24 cellular contexts compared by ENCODE assay signal in genomic region chr16:80038566-80038965, GRCh38.
DNase-seq lines count a peak whose midpoint lies in the region; ATAC-seq, FAIRE-seq and TF ChIP-seq lines count a peak whose summit lies in the region.
"Had no signal": no experiment of that assay in that cellular context is flagged by ENCODE, and none has a peak within 500 bp of the region (broad histone marks: within the 10 kb centered on the region; RNA-seq: fewer than 3 reads in every experiment).

No MANE protein-coding gene starts in this region.

- H3K27ac ChIP-seq in foreskin keratinocyte, result no peak overlapping the region
- H3K27ac ChIP-seq: A549; BLaER1 treated with 17β-estradiol and CSF1 and Interleukin-3, amounts not matched to agents 10 nM and 100 nM had no signal

- FAIRE-seq in bronchial epithelial cell (lab: Jason Lieb, UNC), result no peak
- FAIRE-seq: A549, D721Med, GM12891, GM18507, H54 had no signal

- ATAC-seq in foreskin keratinocyte, result peak; percentile 44
- ATAC-seq: A549, GM23338 had no signal

- no peaks in the 10 kb centered on the region for H3K27me3 ChIP-seq in bronchial epithelial cell (ENCODE audit: control insufficient read depth, insufficient read depth, low read length)
- no peaks in the 10 kb centered on the region for H3K27me3 ChIP-seq in foreskin keratinocyte
- H3K27me3 ChIP-seq: BE2C; BLaER1 treated with 17β-estradiol and CSF1 and Interleukin-3, amounts not matched to agents 10 nM and 100 nM had no signal

- no peaks in the 10 kb centered on the region for H3K36me3 ChIP-seq in bronchial epithelial cell (ENCODE audit: control insufficient read depth, insufficient read depth, low read length)
- H3K36me3 ChIP-seq: BE2C; BLaER1 treated with 17β-estradiol and CSF1 and Interleukin-3, amounts not matched to agents 10 nM and 100 nM; HAP-1 had no signal

- peaks cover 16% of the 10 kb centered on the region for H3K4me1 ChIP-seq in foreskin keratinocyte
- H3K4me1 ChIP-seq: BE2C; BLaER1 treated with 17β-estradiol and CSF1 and Interleukin-3, amounts not matched to agents 10 nM and 100 nM had no signal

- H3K4me3 ChIP-seq in bronchial epithelial cell (ENCODE audit: low read depth, low read length), result no peak overlapping the region
- H3K4me3 ChIP-seq: A549; BLaER1 treated with 17β-estradiol and CSF1 and Interleukin-3, amounts not matched to agents 10 nM and 100 nM; GM23338; HAP-1 had no signal

- TF ChIP-seq CTCF in bronchial epithelial cell (IDR thresholded peaks at IDR 0.05; ENCODE audit: insufficient read depth, low read length, severe bottlenecking), result no peak
- no peak for TF ChIP-seq CTCF in foreskin keratinocyte (conservative IDR thresholded peaks at IDR 0.05)

- DNase-seq in Daoy (ENCODE audit: low read depth) (peak; percentile 10), bronchial epithelial cell (ENCODE audit: low read depth) (peak; percentile 68), foreskin keratinocyte (peak in 1 of 2 donors; percentile 68), renal cortical epithelial cell (ENCODE audit: low read depth) (peak; percentile 19), RKO (ENCODE audit: low spot score) (no peak), HT-29 (ENCODE audit: low spot score) (no peak), amniotic stem cell (lab: John Stamatoyannopoulos, UW) (no peak)
- DNase-seq: 8988T; ACHN; AML-193; BE2C; CD4-positive, alpha-beta T cell; CD8-positive, alpha-beta memory T cell; DMS 273 treated with DMSO at 0.1 percent for 48 hours; DMS79; GF-D8 had no signal

Comparison
In these comparisons a context has a peak if more than half of its experiments do, and no peak if none do; other contexts are left out.
1. DNase-seq: peak in Daoy (single experiment), bronchial epithelial cell (single experiment) and renal cortical epithelial cell (single experiment); none in RKO (single experiment), HT-29 (single experiment) and amniotic stem cell (single experiment).